ENCODE assay signal across 1 cellular context in the genomic region with DNA sequence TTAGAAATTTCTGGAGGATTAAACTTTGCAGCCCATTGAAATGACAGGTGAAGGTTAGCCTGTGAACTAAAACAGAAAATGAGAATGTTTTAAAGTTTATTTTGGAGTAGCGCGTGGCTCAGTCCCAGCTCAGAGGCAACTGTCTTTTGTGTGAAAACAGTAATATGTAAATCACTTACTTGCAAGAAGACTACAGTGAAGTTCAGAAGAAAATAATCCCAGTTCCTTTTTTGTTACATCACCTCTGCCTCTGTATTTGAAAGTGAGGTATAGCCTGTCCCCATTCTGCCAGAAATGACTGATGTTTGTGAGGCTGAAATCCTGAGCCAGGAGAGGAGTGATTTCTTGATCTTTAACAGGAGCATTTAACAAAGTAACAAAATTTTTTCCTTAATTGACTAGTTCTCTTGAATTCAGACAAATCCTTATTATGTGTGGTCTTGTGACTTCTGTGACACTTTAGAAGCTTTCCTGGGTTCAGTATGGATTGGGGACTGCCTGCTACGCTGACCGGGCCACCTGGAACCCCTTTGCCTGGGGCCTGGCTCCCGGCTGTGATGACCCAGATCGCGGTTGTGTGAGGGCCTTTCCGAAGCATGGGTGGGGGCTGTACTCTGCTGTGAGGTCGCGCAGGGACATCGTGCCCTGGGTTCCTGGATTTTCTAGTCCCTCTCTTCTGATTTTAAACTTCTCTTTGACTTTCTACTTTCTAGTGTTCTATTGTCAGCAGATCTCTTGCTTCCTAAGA.
A peak's percentile ranks its signal among the peaks of the same experiment; 100 is the strongest.
TF ChIP-seq lines count a peak whose summit lies in the region.

No MANE protein-coding gene starts in this region.

TF ChIP-seq in GM12878, 131 proteins besides CTCF, POLR2A, EP300 and RAD21 (continued from another document):
- TF ChIP-seq, protein P1, sequence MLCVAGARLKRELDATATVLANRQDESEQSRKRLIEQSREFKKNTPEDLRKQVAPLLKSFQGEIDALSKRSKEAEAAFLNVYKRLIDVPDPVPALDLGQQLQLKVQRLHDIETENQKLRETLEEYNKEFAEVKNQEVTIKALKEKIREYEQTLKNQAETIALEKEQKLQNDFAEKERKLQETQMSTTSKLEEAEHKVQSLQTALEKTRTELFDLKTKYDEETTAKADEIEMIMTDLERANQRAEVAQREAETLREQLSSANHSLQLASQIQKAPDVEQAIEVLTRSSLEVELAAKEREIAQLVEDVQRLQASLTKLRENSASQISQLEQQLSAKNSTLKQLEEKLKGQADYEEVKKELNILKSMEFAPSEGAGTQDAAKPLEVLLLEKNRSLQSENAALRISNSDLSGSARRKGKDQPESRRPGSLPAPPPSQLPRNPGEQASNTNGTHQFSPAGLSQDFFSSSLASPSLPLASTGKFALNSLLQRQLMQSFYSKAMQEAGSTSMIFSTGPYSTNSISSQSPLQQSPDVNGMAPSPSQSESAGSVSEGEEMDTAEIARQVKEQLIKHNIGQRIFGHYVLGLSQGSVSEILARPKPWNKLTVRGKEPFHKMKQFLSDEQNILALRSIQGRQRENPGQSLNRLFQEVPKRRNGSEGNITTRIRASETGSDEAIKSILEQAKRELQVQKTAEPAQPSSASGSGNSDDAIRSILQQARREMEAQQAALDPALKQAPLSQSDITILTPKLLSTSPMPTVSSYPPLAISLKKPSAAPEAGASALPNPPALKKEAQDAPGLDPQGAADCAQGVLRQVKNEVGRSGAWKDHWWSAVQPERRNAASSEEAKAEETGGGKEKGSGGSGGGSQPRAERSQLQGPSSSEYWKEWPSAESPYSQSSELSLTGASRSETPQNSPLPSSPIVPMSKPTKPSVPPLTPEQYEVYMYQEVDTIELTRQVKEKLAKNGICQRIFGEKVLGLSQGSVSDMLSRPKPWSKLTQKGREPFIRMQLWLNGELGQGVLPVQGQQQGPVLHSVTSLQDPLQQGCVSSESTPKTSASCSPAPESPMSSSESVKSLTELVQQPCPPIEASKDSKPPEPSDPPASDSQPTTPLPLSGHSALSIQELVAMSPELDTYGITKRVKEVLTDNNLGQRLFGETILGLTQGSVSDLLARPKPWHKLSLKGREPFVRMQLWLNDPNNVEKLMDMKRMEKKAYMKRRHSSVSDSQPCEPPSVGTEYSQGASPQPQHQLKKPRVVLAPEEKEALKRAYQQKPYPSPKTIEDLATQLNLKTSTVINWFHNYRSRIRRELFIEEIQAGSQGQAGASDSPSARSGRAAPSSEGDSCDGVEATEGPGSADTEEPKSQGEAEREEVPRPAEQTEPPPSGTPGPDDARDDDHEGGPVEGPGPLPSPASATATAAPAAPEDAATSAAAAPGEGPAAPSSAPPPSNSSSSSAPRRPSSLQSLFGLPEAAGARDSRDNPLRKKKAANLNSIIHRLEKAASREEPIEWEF (IDR thresholded peaks at IDR 0.05; ENCODE audit: insufficient replicate concordance, low read depth, low read length): no peak
- TF ChIP-seq BMI1 (IDR thresholded peaks at IDR 0.05; ENCODE audit: borderline replicate concordance) (peak; percentile 15; the same call in 1 of the 2 replicates), HDAC2 (IDR thresholded peaks at IDR 0.05) (no peak), MXI1 (IDR thresholded peaks at IDR 0.05; ENCODE audit: low read depth, low read length) (peak; percentile 85), FOXM1 (IDR thresholded peaks at IDR 0.05; ENCODE audit: low read depth, low read length) (0 out of 2 replicates have a peak, but pooled peaks have one; percentile 28), POLR2AphosphoS5 (IDR thresholded peaks at IDR 0.05; ENCODE audit: low read length) (no peak), CBX5 (IDR thresholded peaks at IDR 0.05; ENCODE audit: low read depth) (peak; percentile 67; the same call in 1 of the 2 replicates), CBX3 (IDR thresholded peaks at IDR 0.05; ENCODE audit: borderline replicate concordance, low read depth) (no peak), TBL1XR1 (IDR thresholded peaks at IDR 0.05; ENCODE audit: low read depth, low read length) (no peak; the same call in 1 of the 2 replicates), GATAD2B (conservative IDR thresholded peaks at IDR 0.05; ENCODE audit: low read depth) (no peak), MEF2A (IDR thresholded peaks at IDR 0.05; ENCODE audit: insufficient read depth, low read depth, low read length) (peak; percentile 73), CHD2 (IDR thresholded peaks at IDR 0.05; ENCODE audit: borderline replicate concordance, low read depth, low read length) (peak; percentile 16; the same call in 1 of the 2 replicates), ZNF274 (IDR thresholded peaks at IDR 0.05; ENCODE audit: insufficient read depth, insufficient read length) (no peak), ZBED1 (IDR thresholded peaks at IDR 0.05; ENCODE audit: borderline replicate concordance) (peak; percentile 37; the same call in 1 of the 2 replicates)
- TF ChIP-seq, protein P2, sequence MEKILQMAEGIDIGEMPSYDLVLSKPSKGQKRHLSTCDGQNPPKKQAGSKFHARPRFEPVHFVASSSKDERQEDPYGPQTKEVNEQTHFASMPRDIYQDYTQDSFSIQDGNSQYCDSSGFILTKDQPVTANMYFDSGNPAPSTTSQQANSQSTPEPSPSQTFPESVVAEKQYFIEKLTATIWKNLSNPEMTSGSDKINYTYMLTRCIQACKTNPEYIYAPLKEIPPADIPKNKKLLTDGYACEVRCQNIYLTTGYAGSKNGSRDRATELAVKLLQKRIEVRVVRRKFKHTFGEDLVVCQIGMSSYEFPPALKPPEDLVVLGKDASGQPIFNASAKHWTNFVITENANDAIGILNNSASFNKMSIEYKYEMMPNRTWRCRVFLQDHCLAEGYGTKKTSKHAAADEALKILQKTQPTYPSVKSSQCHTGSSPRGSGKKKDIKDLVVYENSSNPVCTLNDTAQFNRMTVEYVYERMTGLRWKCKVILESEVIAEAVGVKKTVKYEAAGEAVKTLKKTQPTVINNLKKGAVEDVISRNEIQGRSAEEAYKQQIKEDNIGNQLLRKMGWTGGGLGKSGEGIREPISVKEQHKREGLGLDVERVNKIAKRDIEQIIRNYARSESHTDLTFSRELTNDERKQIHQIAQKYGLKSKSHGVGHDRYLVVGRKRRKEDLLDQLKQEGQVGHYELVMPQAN (conservative IDR thresholded peaks at IDR 0.05): no peak
- TF ChIP-seq, protein P3, sequence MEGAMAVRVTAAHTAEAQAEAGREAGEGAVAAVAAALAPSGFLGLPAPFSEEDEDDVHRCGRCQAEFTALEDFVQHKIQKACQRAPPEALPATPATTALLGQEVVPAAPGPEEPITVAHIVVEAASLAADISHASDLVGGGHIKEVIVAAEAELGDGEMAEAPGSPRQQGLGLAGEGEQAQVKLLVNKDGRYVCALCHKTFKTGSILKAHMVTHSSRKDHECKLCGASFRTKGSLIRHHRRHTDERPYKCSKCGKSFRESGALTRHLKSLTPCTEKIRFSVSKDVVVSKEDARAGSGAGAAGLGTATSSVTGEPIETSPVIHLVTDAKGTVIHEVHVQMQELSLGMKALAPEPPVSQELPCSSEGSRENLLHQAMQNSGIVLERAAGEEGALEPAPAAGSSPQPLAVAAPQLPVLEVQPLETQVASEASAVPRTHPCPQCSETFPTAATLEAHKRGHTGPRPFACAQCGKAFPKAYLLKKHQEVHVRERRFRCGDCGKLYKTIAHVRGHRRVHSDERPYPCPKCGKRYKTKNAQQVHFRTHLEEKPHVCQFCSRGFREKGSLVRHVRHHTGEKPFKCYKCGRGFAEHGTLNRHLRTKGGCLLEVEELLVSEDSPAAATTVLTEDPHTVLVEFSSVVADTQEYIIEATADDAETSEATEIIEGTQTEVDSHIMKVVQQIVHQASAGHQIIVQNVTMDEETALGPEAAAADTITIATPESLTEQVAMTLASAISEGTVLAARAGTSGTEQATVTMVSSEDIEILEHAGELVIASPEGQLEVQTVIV (IDR thresholded peaks at IDR 0.05; ENCODE audit: borderline replicate concordance, partially characterized antibody): no peak
